In genomic region chr12:66403746-66404145, GRCh38 we compare ENCODE assay signal across 13 cellular contexts.
DNase-seq lines count a peak whose midpoint lies in the region; ATAC-seq and TF ChIP-seq lines count a peak whose summit lies in the region.
"Had no signal": no experiment of that assay in that cellular context is flagged by ENCODE, and none has a peak within 500 bp of the region (broad histone marks: within the 10 kb centered on the region; RNA-seq: fewer than 3 reads in every experiment).

No MANE protein-coding gene starts in this region.

- no peaks in the 10 kb centered on the region for H3K9me3 Mint-ChIP-seq in GM23338
- H3K9me3 Mint-ChIP-seq: T-helper 1 cell treated with Interleukin-12 subunit alpha and Interleukin-12 subunit beta and Interleukin-4 antibody, amounts not matched to agents 30 μg/mL and 1 μg/mL, for 36 hours had no signal

- H3K4me1 Mint-ChIP-seq in GM23338 = peaks cover 31% of the 10 kb centered on the region

- no peak for TF ChIP-seq CTCF in GM23338 (conservative IDR thresholded peaks at IDR 0.05; ENCODE audit: low read depth in 2 of 2)

- no peaks in the 10 kb centered on the region for H3K9me2 ChIP-seq in GM23338 (ENCODE audit: insufficient read depth)

- peaks cover 28% of the 10 kb centered on the region for H3K4me1 ChIP-seq in GM23338 (ENCODE audit: insufficient read depth)
- H3K4me1 ChIP-seq: adrenal gland, Caco-2, testis had no signal

- no peak overlapping the region for H3K4me3 Mint-ChIP-seq in GM23338
- H3K4me3 Mint-ChIP-seq: T-helper 1 cell treated with Interleukin-12 subunit alpha and Interleukin-12 subunit beta and Interleukin-4 antibody, amounts not matched to agents 30 μg/mL and 1 μg/mL, for 36 hours had no signal

- DNase-seq in GM23338 (ENCODE audit: low spot score) (peak; percentile 22), NCI-H1105 (lab: John Stamatoyannopoulos, UW) (peak; percentile 21), GM03348 (ENCODE audit: low spot score) (no peak), SHP77 treated with DMSO at 0.1 percent for 48 hours (lab: John Stamatoyannopoulos, UW) (no peak)
- DNase-seq: adrenal gland, NCI-H2107, testis had no signal

- no peak overlapping the region for H3K4me2 ChIP-seq in GM23338

- ATAC-seq in GM18873 (IDR thresholded peaks at IDR 0.05; ENCODE audit: low FRiP score, unreplicated experiment) = peak; percentile 82
- peak; percentile 76 for ATAC-seq in GM23338
- peak; percentile 95 for ATAC-seq in esophagus mucosa
- ATAC-seq in GM21825 (IDR thresholded peaks at IDR 0.05; ENCODE audit: unreplicated experiment) = no peak
- ATAC-seq: heart left ventricle had no signal

- H3K27me3 Mint-ChIP-seq in GM23338 (ENCODE audit: insufficient read depth, low read depth, poor library complexity) = peaks cover 2% of the 10 kb centered on the region

- no peaks in the 10 kb centered on the region for H3K79me2 ChIP-seq in GM23338 (replicated peaks; ENCODE audit: insufficient read depth)

- no peaks in the 10 kb centered on the region for H3F3A ChIP-seq in GM23338 (replicated peaks; ENCODE audit: low read depth)

- H4K20me1 ChIP-seq in GM23338 (replicated peaks; ENCODE audit: insufficient read depth) = no peaks in the 10 kb centered on the region

- H3K36me3 Mint-ChIP-seq in GM23338 (ENCODE audit: low read depth) = no peaks in the 10 kb centered on the region

- no peak overlapping the region for H3K27ac ChIP-seq in GM23338 (ENCODE audit: low read depth)
- H3K27ac ChIP-seq: adrenal gland, heart left ventricle, testis had no signal

- peak overlapping the region; percentile 83 for H3K27ac Mint-ChIP-seq in GM23338
- H3K27ac Mint-ChIP-seq: T-helper 1 cell treated with Interleukin-12 subunit alpha and Interleukin-12 subunit beta and Interleukin-4 antibody, amounts not matched to agents 30 μg/mL and 1 μg/mL, for 36 hours had no signal

- H3K36me3 ChIP-seq in GM23338 (ENCODE audit: insufficient read depth) = no peaks in the 10 kb centered on the region
- H3K36me3 ChIP-seq: adrenal gland, heart left ventricle had no signal

- H2AFZ ChIP-seq in GM23338 = no peak overlapping the region

- H3K27me3 ChIP-seq in GM23338 (ENCODE audit: insufficient read depth) = no peaks in the 10 kb centered on the region
- H3K27me3 ChIP-seq: adrenal gland, heart left ventricle, testis had no signal

- H3K4me3 ChIP-seq in GM23338 = no peak overlapping the region
- H3K4me3 ChIP-seq: adrenal gland, heart left ventricle, testis had no signal

TF ChIP-seq in GM23338, 12 proteins besides CTCF, POLR2A, EP300 and RAD21:
- TF ChIP-seq ZNF462 (CRISPR knock-in tag; IDR thresholded peaks at IDR 0.05) = no peak; the same call in 1 of the 2 replicates
- no peak for TF ChIP-seq EZH2 (IDR thresholded peaks at IDR 0.05; ENCODE audit: low read depth, unreplicated experiment)
- no peak for TF ChIP-seq POLR2AphosphoS5 (IDR thresholded peaks at IDR 0.05; ENCODE audit: low read depth)
- no peak for TF ChIP-seq EZH2phosphoT487 (IDR thresholded peaks at IDR 0.05; ENCODE audit: unreplicated experiment)
- no peak for TF ChIP-seq ETS1 (IDR thresholded peaks at IDR 0.05)
- no peak for TF ChIP-seq CREB1 (CRISPR knock-in tag; IDR thresholded peaks at IDR 0.05; ENCODE audit: low read depth)
- TF ChIP-seq ZNF114 (CRISPR knock-in tag; IDR thresholded peaks at IDR 0.05) = no peak
- no peak for TF ChIP-seq STAT1 (IDR thresholded peaks at IDR 0.05; ENCODE audit: unreplicated experiment)
- TF ChIP-seq NANOG (IDR thresholded peaks at IDR 0.05; ENCODE audit: borderline replicate concordance) = no peak
- no peak for TF ChIP-seq REST (IDR thresholded peaks at IDR 0.05; ENCODE audit: unreplicated experiment)
- no peak for TF ChIP-seq ZNF331 (CRISPR knock-in tag; IDR thresholded peaks at IDR 0.05; ENCODE audit: low read depth)

Comparison
In these comparisons a context has a peak if more than half of its experiments do, and no peak if none do; other contexts are left out.
1. DNase-seq: peak in GM23338 (single experiment) and NCI-H1105 (single experiment); none in GM03348 (single experiment) and SHP77 treated with DMSO at 0.1 percent for 48 hours (single experiment).